Comparison of ENCODE assay signal across 8 cellular contexts in genomic region chr9:89428901-89429890, GRCh38.
A peak's percentile ranks its signal among the peaks of the same experiment; 100 is the strongest.
DNase-seq lines count a peak whose midpoint lies in the region; ATAC-seq and TF ChIP-seq lines count a peak whose summit lies in the region.

No MANE protein-coding gene starts in this region.

- H3K4me3 ChIP-seq in choroid plexus epithelial cell (ENCODE audit: low read depth, low read length), result no peak overlapping the region
- no peak overlapping the region for H3K4me3 ChIP-seq in gastrocnemius medialis
- H3K4me3 ChIP-seq in testis, result no peak overlapping the region

- WGBS in testis, 2 donors, result 92% methylated on average over 16 to 25 of the region's 25 CpGs

- peaks cover 29 to 59% of the 10 kb centered on the region in 2 donors for H3K4me1 ChIP-seq in gastrocnemius medialis
- peaks cover 11% of the 10 kb centered on the region for H3K4me1 ChIP-seq in testis

- ATAC-seq in GM18868 (IDR thresholded peaks at IDR 0.05; ENCODE audit: unreplicated experiment) (peak; percentile 49), gastrocnemius medialis (no peak), GM18873 (IDR thresholded peaks at IDR 0.05; ENCODE audit: low FRiP score, unreplicated experiment) (no peak)

- H3K27me3 ChIP-seq in gastrocnemius medialis (no peaks in the 10 kb centered on the region), testis (no peaks in the 10 kb centered on the region)

- in situ Hi-C loops in gastrocnemius medialis (cut with MboI; ENCODE audit: low sequenced_read_pairs in 4 of 4), result no loop called here

- peak; percentile 51 for TF ChIP-seq CTCF in choroid plexus epithelial cell (conservative IDR thresholded peaks at IDR 0.05; ENCODE audit: low read depth, low read length)
- peak in 3 of 5 experiments; percentile 14 to 44 (median 38) for TF ChIP-seq CTCF in gastrocnemius medialis (IDR thresholded peaks at IDR 0.05 in 4 of 5, conservative IDR thresholded peaks at IDR 0.05 in 1 of 5)
- TF ChIP-seq CTCF in testis (IDR thresholded peaks at IDR 0.05), result no peak

- H3K27ac ChIP-seq in gastrocnemius medialis, result no peak overlapping the region
- no peak overlapping the region for H3K27ac ChIP-seq in testis

- H3K36me3 ChIP-seq in gastrocnemius medialis, result no peaks in the 10 kb centered on the region
- no peaks in the 10 kb centered on the region for H3K36me3 ChIP-seq in testis (ENCODE audit: low read depth, missing control alignments)

- H3K9me3 ChIP-seq in gastrocnemius medialis, result no peaks in the 10 kb centered on the region
- no peaks in the 10 kb centered on the region for H3K9me3 ChIP-seq in testis

- TF ChIP-seq POLR2A in gastrocnemius medialis (IDR thresholded peaks at IDR 0.05) (no peak), testis (IDR thresholded peaks at IDR 0.05) (no peak)

- DNase-seq in T follicular helper cell (ENCODE audit: low read depth) (peak; percentile 63), choroid plexus epithelial cell (ENCODE audit: low read depth) (no peak), gastrocnemius medialis (no peak), testis (no peak), SHP77 treated with DMSO at 0.1 percent for 48 hours (lab: John Stamatoyannopoulos, UW) (no peak), NCI-H2227 treated with DMSO at 0.1 percent for 48 hours (lab: John Stamatoyannopoulos, UW) (no peak)

- intact Hi-C loops in gastrocnemius medialis (cut with DNase I; ENCODE audit: low total_unique reads) (no loop called here), testis (cut with DNase I; ENCODE audit: low total_unique reads) (no loop called here)

Comparison
In these comparisons a context has a peak if more than half of its experiments do, and no peak if none do; other contexts are left out.
1. CTCF ChIP-seq: peak in choroid plexus epithelial cell (single experiment) and gastrocnemius medialis (3 of 5); none in testis (0 of 3).